18 cellular contexts compared by ENCODE assay signal in genomic region chr7:93861325-93861949, GRCh38. TPM values are rescaled to one million over a fixed set of nuclear protein-coding genes. Genes with fewer than 3 reads are reported as not detected.
DNase-seq lines count a peak whose midpoint lies in the region; ATAC-seq and TF ChIP-seq lines count a peak whose summit lies in the region.
"Had no signal": no experiment of that assay in that cellular context is flagged by ENCODE, and none has a peak within 500 bp of the region (broad histone marks: within the 10 kb centered on the region; RNA-seq: fewer than 3 reads in every experiment).

No MANE protein-coding gene starts in this region.

- H3K4me2 ChIP-seq in DOHH2 (ENCODE audit: low read length) (no peak overlapping the region), SU-DHL-6 (ENCODE audit: low read depth, low read length, poor library complexity, severe bottlenecking) (no peak overlapping the region)

- H3K27ac Mint-ChIP-seq in neural crest cell (ENCODE audit: unreplicated experiment), result no peak overlapping the region
- H3K27ac Mint-ChIP-seq: activated naive CD8-positive, alpha-beta T cell had no signal

- H3K9ac ChIP-seq in SU-DHL-6 (ENCODE audit: low read length), result no peak overlapping the region

- TF ChIP-seq CTCF in DOHH2 (IDR thresholded peaks at IDR 0.05; ENCODE audit: low read depth, low read length, poor library complexity, severe bottlenecking) (peak; percentile 55), SU-DHL-6 (IDR thresholded peaks at IDR 0.05; ENCODE audit: insufficient read depth, low read length, poor library complexity, severe bottlenecking) (peak; percentile 16), neural crest cell (conservative IDR thresholded peaks at IDR 0.05) (peak; percentile 55)

- H4K20me1 ChIP-seq in DOHH2 (ENCODE audit: control insufficient read depth, insufficient read depth, low read depth, low read length) (no peaks in the 10 kb centered on the region), SU-DHL-6 (ENCODE audit: low read depth, low read length) (no peaks in the 10 kb centered on the region)

- DNase-seq in neural crest cell (ENCODE audit: low read depth, low spot score) (no peak), NCI-H2227 (lab: John Stamatoyannopoulos, UW; ENCODE audit: unreplicated experiment) (no peak)
- DNase-seq in activated T-cell treated with anti-CD3 and anti-CD28 coated beads, Interleukin-2, amount 50 U/mL, for 1 hour, result no peak
- DNase-seq: cortex of kidney; DMS79; mesendoderm; NCI-H1105 treated with DMSO at 0.1 percent for 48 hours; NCI-H510A; ovary; Right ventricle myocardium superior; stimulated activated CD4-positive, alpha-beta T cell treated with anti-CD3 and anti-CD28 coated beads, Interleukin-15, amount 100 ng/mL, for 24 hours; testis had no signal

- H3K9me3 Mint-ChIP-seq in neural crest cell, result no peaks in the 10 kb centered on the region

- no peaks in the 10 kb centered on the region for H3K27me3 Mint-ChIP-seq in neural crest cell (ENCODE audit: low read depth)

- H3K27me3 ChIP-seq in DOHH2 (ENCODE audit: control insufficient read depth, low read length) (0 out of 2 replicates have a peak, but pooled peaks cover 7% of the 10 kb centered on the region), SU-DHL-6 (ENCODE audit: low read length) (no peaks in the 10 kb centered on the region)
- H3K27me3 ChIP-seq: ovary, testis had no signal

- no peaks in the 10 kb centered on the region for H3K4me1 Mint-ChIP-seq in neural crest cell

- H3K27ac ChIP-seq in DOHH2 (ENCODE audit: low read depth, low read length) (no peak overlapping the region), SU-DHL-6 (ENCODE audit: low read depth, low read length) (no peak overlapping the region)
- H3K27ac ChIP-seq: ovary, testis had no signal

- H3F3A ChIP-seq in DOHH2 (ENCODE audit: control insufficient read depth, insufficient read depth) (no peaks in the 10 kb centered on the region), SU-DHL-6 (ENCODE audit: insufficient read depth) (no peaks in the 10 kb centered on the region)

- no peak overlapping the region for H3K4me3 ChIP-seq in DOHH2 (ENCODE audit: low read length)
- no peak overlapping the region for H3K4me3 ChIP-seq in SU-DHL-6 (ENCODE audit: insufficient read depth, low read length, poor library complexity, severe bottlenecking)
- H3K4me3 ChIP-seq: HAP-1, ovary, testis had no signal

- no peaks in the 10 kb centered on the region for H3K79me2 ChIP-seq in DOHH2 (ENCODE audit: control insufficient read depth, low read length)
- H3K79me2 ChIP-seq in SU-DHL-6 (ENCODE audit: insufficient read depth, low read length), result no peaks in the 10 kb centered on the region

- H3K9me3 ChIP-seq in DOHH2 (ENCODE audit: control insufficient read depth, insufficient read depth, low read length) (no peaks in the 10 kb centered on the region), SU-DHL-6 (ENCODE audit: insufficient read depth, low read length) (no peaks in the 10 kb centered on the region)
- H3K9me3 ChIP-seq: HAP-1, ovary, testis had no signal

- no peaks in the 10 kb centered on the region for H3K4me1 ChIP-seq in DOHH2 (ENCODE audit: control insufficient read depth, low read length)
- H3K4me1 ChIP-seq: HAP-1, testis had no signal

- H3K36me3 Mint-ChIP-seq in neural crest cell (ENCODE audit: low read depth), result no peaks in the 10 kb centered on the region
- H3K36me3 Mint-ChIP-seq: activated naive CD8-positive, alpha-beta T cell had no signal

- no peak overlapping the region for H2AFZ ChIP-seq in SU-DHL-6 (ENCODE audit: low read depth, low read length, severe bottlenecking)

- H3K36me3 ChIP-seq in DOHH2 (ENCODE audit: control insufficient read depth, low read length) (no peaks in the 10 kb centered on the region), SU-DHL-6 (ENCODE audit: low read length) (no peaks in the 10 kb centered on the region)
- H3K36me3 ChIP-seq: HAP-1, ovary had no signal

- ATAC-seq in HG02938 (IDR thresholded peaks at IDR 0.05; ENCODE audit: unreplicated experiment) (peak; percentile 71), HG02798 (IDR thresholded peaks at IDR 0.05; ENCODE audit: poor library complexity, unreplicated experiment) (no peak)

- no peak overlapping the region for H3K4me3 Mint-ChIP-seq in neural crest cell
- H3K4me3 Mint-ChIP-seq: activated naive CD8-positive, alpha-beta T cell had no signal

- no peaks in the 10 kb centered on the region for H3K9me2 ChIP-seq in DOHH2 (replicated peaks; ENCODE audit: control insufficient read depth, low read length)
- no peaks in the 10 kb centered on the region for H3K9me2 ChIP-seq in SU-DHL-6 (replicated peaks; ENCODE audit: insufficient read depth, low read length)

RNA-seq across cellular contexts. Expression of gene TFPI2, which starts 29.1 kb away (rescaled TPM):
- total RNA-seq in neural crest cell, result 0.84 and 0.86 TPM in 2 replicates

RNA-seq across cellular contexts. Expression of gene GNGT1, which starts 44.9 kb away (rescaled TPM):
- total RNA-seq in neural crest cell, result 0.65 and 1.0 TPM in 2 replicates
- total RNA-seq: Right ventricle myocardium superior, testis had no signal
